Comparison of ENCODE assay signal across 8 cellular contexts in the genomic region with DNA sequence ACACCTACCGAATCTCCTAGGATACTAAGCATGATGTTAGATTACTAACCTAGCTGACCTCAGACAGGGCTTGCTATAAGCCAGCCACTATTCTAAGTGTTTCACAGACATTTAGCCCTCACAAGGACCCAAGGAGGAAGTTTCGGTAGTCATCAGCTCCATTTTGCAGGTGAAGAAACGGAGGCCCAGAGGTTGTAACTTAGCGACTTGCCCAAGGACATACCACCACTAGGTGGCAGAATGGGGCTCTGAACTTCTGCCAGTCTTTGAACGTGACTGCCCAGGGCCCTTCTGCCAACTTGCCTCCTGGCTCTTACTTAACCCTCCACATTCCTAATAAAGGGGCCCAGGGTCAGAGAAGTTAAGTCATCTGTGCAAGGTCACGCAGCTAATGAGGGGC.
DNase-seq lines count a peak whose midpoint lies in the region; ATAC-seq, FAIRE-seq and TF ChIP-seq lines count a peak whose summit lies in the region.

No MANE protein-coding gene starts in this region.

- no peaks in the 10 kb centered on the region for H3K4me1 Mint-ChIP-seq in activated T-cell treated with anti-CD3 and anti-CD28 coated beads, Interleukin-2, amount 50 U/mL, for 24 hours (ENCODE audit: low read depth)

- ATAC-seq in GM21367 (IDR thresholded peaks at IDR 0.05; ENCODE audit: unreplicated experiment) (no peak), HG02870 (IDR thresholded peaks at IDR 0.05; ENCODE audit: unreplicated experiment) (no peak)

- DNase-seq in AML-193 (lab: John Stamatoyannopoulos, UW) = peak; percentile 9 to 16
- peak; percentile 38 for DNase-seq in GM12892 (ENCODE audit: insufficient read length)
- DNase-seq in NCI-H82 (lab: John Stamatoyannopoulos, UW) = peak; percentile 59
- peak; percentile 37 for DNase-seq in activated T-cell treated with anti-CD3 and anti-CD28 coated beads, Interleukin-2, amount 50 U/mL, for 24 hours
- DNase-seq in iPS DF 4.7 (ENCODE audit: extremely low read depth, low spot score) = peak; percentile 30
- peak; percentile 4 for DNase-seq in stimulated activated CD8-positive, alpha-beta memory T cell treated with anti-CD3 and anti-CD28 coated beads, Interleukin-15, amount 100 ng/mL, for 1 hour (ENCODE audit: low read depth)

- peaks cover 28% of the 10 kb centered on the region for H3K27me3 Mint-ChIP-seq in activated T-cell treated with anti-CD3 and anti-CD28 coated beads, Interleukin-2, amount 50 U/mL, for 24 hours

- peak; percentile 86 for FAIRE-seq in GM12892 (lab: Jason Lieb, UNC)

- TF ChIP-seq POLR2A in GM12892 (IDR thresholded peaks at IDR 0.05; ENCODE audit: low read depth, low read length) = no peak

- no peak overlapping the region for H3K27ac Mint-ChIP-seq in activated T-cell treated with anti-CD3 and anti-CD28 coated beads, Interleukin-2, amount 50 U/mL, for 24 hours

- no peak overlapping the region for H3K4me3 Mint-ChIP-seq in activated T-cell treated with anti-CD3 and anti-CD28 coated beads, Interleukin-2, amount 50 U/mL, for 24 hours

- no peaks in the 10 kb centered on the region for H3K9me3 Mint-ChIP-seq in activated T-cell treated with anti-CD3 and anti-CD28 coated beads, Interleukin-2, amount 50 U/mL, for 24 hours

- H3K36me3 Mint-ChIP-seq in activated T-cell treated with anti-CD3 and anti-CD28 coated beads, Interleukin-2, amount 50 U/mL, for 24 hours (ENCODE audit: low read depth) = no peaks in the 10 kb centered on the region

Comparison
In these comparisons a context has a peak if more than half of its experiments do, and no peak if none do; other contexts are left out.
1. DNase-seq: peak in every context shown above with its lines; median percentile 59 in NCI-H82; 38 in GM12892; 37 in activated T-cell treated with anti-CD3 and anti-CD28 coated beads, Interleukin-2, amount 50 U/mL, for 24 hours; 30 in iPS DF 4.7; 12 in AML-193; 4 in stimulated activated CD8-positive, alpha-beta memory T cell treated with anti-CD3 and anti-CD28 coated beads, Interleukin-15, amount 100 ng/mL, for 1 hour.